9 cellular contexts compared by ENCODE assay signal in the genomic region with DNA sequence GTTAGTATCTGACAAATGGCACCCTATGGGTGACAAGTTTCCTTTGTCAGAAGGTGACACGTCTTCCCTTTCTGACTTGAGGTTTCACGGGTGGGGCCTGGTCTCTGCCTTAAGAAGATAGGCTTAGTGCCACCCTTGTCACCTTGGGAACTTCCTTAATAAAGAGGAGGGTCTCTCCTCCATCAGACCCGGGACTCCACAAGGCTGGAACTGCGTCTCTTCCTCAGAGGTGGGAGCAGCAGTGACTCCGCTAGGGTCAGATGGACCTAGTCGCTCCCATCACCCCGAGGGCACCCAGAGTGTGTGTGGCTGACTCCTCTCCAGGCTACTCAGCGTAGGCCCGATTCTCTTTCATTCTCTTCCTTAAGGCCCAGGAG. TPM values are rescaled to one million over a fixed set of nuclear protein-coding genes. Genes with fewer than 3 reads are reported as not detected.
DNase-seq lines count a peak whose midpoint lies in the region; ATAC-seq lines count a peak whose summit lies in the region.
"Had no signal": no experiment of that assay in that cellular context is flagged by ENCODE, and none has a peak within 500 bp of the region (broad histone marks: within the 10 kb centered on the region; RNA-seq: fewer than 3 reads in every experiment).

No MANE protein-coding gene starts in this region.

- H3K27me3 Mint-ChIP-seq in effector memory CD8-positive, alpha-beta T cell: no peaks in the 10 kb centered on the region

- no peak overlapping the region for H2BK12ac ChIP-seq in neuronal stem cell (ENCODE audit: low read length)

- H2AFZ ChIP-seq in neuronal stem cell (ENCODE audit: low read length): peak overlapping the region; percentile 97

- H3K4me1 ChIP-seq in SJSA1 (replicated peaks): peaks cover 12% of the 10 kb centered on the region
- H3K4me1 ChIP-seq in neuronal stem cell (ENCODE audit: control insufficient read depth in 2 of 2, insufficient read depth in 1 of 2, low read depth in 1 of 2, low read length in 2 of 2): peaks cover 5 to 7% of the 10 kb centered on the region in 2 donors

- H3K4me3 Mint-ChIP-seq in effector memory CD8-positive, alpha-beta T cell: peak overlapping the region; percentile 85 to 97

- H3K79me1 ChIP-seq in neuronal stem cell (ENCODE audit: low read depth, low read length): no peaks in the 10 kb centered on the region

- H3K27me3 ChIP-seq in SJSA1 (replicated peaks) (no peaks in the 10 kb centered on the region), neuronal stem cell (ENCODE audit: control insufficient read depth in 3 of 3, insufficient read depth in 3 of 3, low read depth in 1 of 3, low read length in 3 of 3) (no peaks in the 10 kb centered on the region)
- H3K27me3 ChIP-seq: adrenal gland had no signal

- H3K9ac ChIP-seq in neuronal stem cell (ENCODE audit: low read depth, low read length, poor library complexity): peak overlapping the region; percentile 38

- H2BK5ac ChIP-seq in neuronal stem cell (ENCODE audit: low read length): no peak overlapping the region

- peak overlapping the region; percentile 98 to 99 for H3K27ac Mint-ChIP-seq in effector memory CD8-positive, alpha-beta T cell

- ATAC-seq in effector memory CD8-positive, alpha-beta T cell (replicated peaks): peak; percentile 28
- no peak for ATAC-seq in GM18909 (IDR thresholded peaks at IDR 0.05; ENCODE audit: poor library complexity, unreplicated experiment)

- peak overlapping the region; percentile 78 for H3K4me2 ChIP-seq in neuronal stem cell (ENCODE audit: insufficient read depth, low read length, poor library complexity, severe bottlenecking)

- no peak overlapping the region for H3K14ac ChIP-seq in neuronal stem cell (ENCODE audit: low read length)

- no peak overlapping the region for H4K8ac ChIP-seq in neuronal stem cell (ENCODE audit: low read depth, low read length)

- H3K4me1 Mint-ChIP-seq in effector memory CD8-positive, alpha-beta T cell (ENCODE audit: low read depth in 2 of 2): peaks cover 26 to 38% of the 10 kb centered on the region in 2 donors

- H3K18ac ChIP-seq in neuronal stem cell (ENCODE audit: low read length): peak overlapping the region; percentile 87

- H2AK5ac ChIP-seq in neuronal stem cell (ENCODE audit: low read depth, low read length): no peak overlapping the region

- H3K27ac ChIP-seq in SJSA1: no peak overlapping the region
- no peak overlapping the region for H3K27ac ChIP-seq in neuronal stem cell (replicated peaks; ENCODE audit: low read length)

- no peak overlapping the region for H3K4ac ChIP-seq in neuronal stem cell (ENCODE audit: low read length)

- no peak overlapping the region for H2BK120ac ChIP-seq in neuronal stem cell (ENCODE audit: low read depth, low read length)

- H3K23ac ChIP-seq in neuronal stem cell (ENCODE audit: low read depth, low read length, poor library complexity): no peak overlapping the region

- DNase-seq in NCI-H82 (lab: John Stamatoyannopoulos, UW) (peak; percentile 49), NCI-H82 treated with DMSO at 0.1 percent for 48 hours (lab: John Stamatoyannopoulos, UW; ENCODE audit: unreplicated experiment) (no peak), SJSA1 (ENCODE audit: low read depth in 1 of 2, low spot score in 2 of 2) (no peak), neuronal stem cell (ENCODE audit: low spot score) (peak; percentile 9), Kasumi-1 (lab: John Stamatoyannopoulos, UW) (no peak), A172 (ENCODE audit: low spot score) (no peak)
- DNase-seq in effector memory CD8-positive, alpha-beta T cell: peak in 2 of 3 experiments; percentile 27 to 37

- H4K91ac ChIP-seq in neuronal stem cell (ENCODE audit: low read depth, low read length, poor library complexity): no peak overlapping the region

- WGBS in neuronal stem cell (ENCODE audit: extremely low coverage in 2 of 2, insufficient read length in 2 of 2, insufficient replicate concordance in 1 of 2), 2 donors: no CpG with 5 or more reads among the region's 9 CpGs

- no peaks in the 10 kb centered on the region for H3K9me3 Mint-ChIP-seq in effector memory CD8-positive, alpha-beta T cell

- H3K36me3 Mint-ChIP-seq in effector memory CD8-positive, alpha-beta T cell (ENCODE audit: insufficient read depth): peaks cover 27% of the 10 kb centered on the region

- H3K4me3 ChIP-seq in SJSA1 (peak overlapping the region; percentile 46), neuronal stem cell (ENCODE audit: low read length in 2 of 2) (peak overlapping the region; percentile 1 to 91)

- H3K36me3 ChIP-seq in SJSA1 (no peaks in the 10 kb centered on the region), neuronal stem cell (replicated peaks in 1 of 2; ENCODE audit: control insufficient read depth in 2 of 2, insufficient read depth in 2 of 2, low read length in 2 of 2) (no peaks in the 10 kb centered on the region)
- H3K36me3 ChIP-seq: adrenal gland had no signal

- H2BK15ac ChIP-seq in neuronal stem cell (ENCODE audit: low read length): no peak overlapping the region

- H3K9me3 ChIP-seq in SJSA1 (replicated peaks): no peaks in the 10 kb centered on the region
- H3K9me3 ChIP-seq in neuronal stem cell (replicated peaks in 1 of 2; ENCODE audit: control insufficient read depth in 2 of 2, insufficient read depth in 1 of 2, low read depth in 1 of 2, low read length in 2 of 2): no peaks in the 10 kb centered on the region
- H3K9me3 ChIP-seq: adrenal gland had no signal

RNA-seq across cellular contexts. Expression of a gene that starts 0.8 kb away (rescaled TPM):
- total RNA-seq in SJSA1 (2014; rRNA removed; shearing (Covaris generic)): 5.6 and 11.9 TPM in 2 replicates
- 33.1 TPM for polyA plus RNA-seq in neuronal stem cell (2013, experiment 1 of 2)
- 33.5 TPM for polyA plus RNA-seq in neuronal stem cell (2013, experiment 2 of 2)
- total RNA-seq in A172 (2014; rRNA removed; shearing (Covaris generic)): 7.6 and 8.8 TPM in 2 replicates

Comparison
In these comparisons a context has a peak if more than half of its experiments do, and no peak if none do; other contexts are left out.
1. DNase-seq: peak in NCI-H82 (single experiment), effector memory CD8-positive, alpha-beta T cell (2 of 3) and neuronal stem cell (single experiment); none in NCI-H82 treated with DMSO at 0.1 percent for 48 hours (single experiment), SJSA1 (0 of 2), Kasumi-1 (0 of 2) and A172 (single experiment).